In the genomic region with DNA sequence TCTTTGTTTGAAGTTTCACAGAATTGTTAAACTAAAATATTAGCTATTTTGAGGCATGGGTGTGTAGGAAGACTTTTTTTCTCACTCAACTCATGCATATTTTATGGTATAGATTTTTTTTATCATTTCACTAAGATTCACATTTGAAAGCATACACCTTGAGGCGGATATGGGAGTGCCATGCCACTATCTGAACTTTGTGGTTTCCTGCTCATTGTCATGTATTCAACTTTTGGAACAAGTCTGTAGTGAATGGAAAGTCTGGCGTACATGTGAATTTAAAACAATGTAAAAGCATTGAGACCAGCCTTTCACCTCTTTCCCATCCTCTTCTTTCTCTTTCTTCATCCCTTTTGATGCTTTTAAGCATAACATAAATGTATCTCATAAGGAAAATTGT, we compare ENCODE assay signal across 23 cellular contexts.
"Had no signal": no experiment of that assay in that cellular context is flagged by ENCODE, and none has a peak within 500 bp of the region (broad histone marks: within the 10 kb centered on the region; RNA-seq: fewer than 3 reads in every experiment).

No MANE protein-coding gene starts in this region.

- H3K27ac ChIP-seq: KMS-11, SJSA1, SK-N-MC had no signal

- H3K9me3 ChIP-seq: SJSA1 had no signal

- DNase-seq: Kasumi-1, MV-4-11, NCI-H1048, NCI-H1105, NCI-H1417, NCI-H1436 treated with DMSO at 0.1 percent for 48 hours, NCI-H1694, NCI-H187 treated with DMSO at 0.1 percent for 48 hours, NCI-H2029 treated with DMSO at 0.1 percent for 48 hours, NCI-H2171 treated with DMSO at 0.1 percent for 48 hours, NCI-H345, NCI-H446 treated with DMSO at 0.1 percent for 48 hours, NCI-H510A treated with DMSO at 0.1 percent for 48 hours, NCI-H526, NCI-H748 treated with DMSO at 0.1 percent for 48 hours, OCI-M1, Right ventricle myocardium superior, RPMI8226, SIG-M5 had no signal

- H3K9ac ChIP-seq: KMS-11 had no signal

- FAIRE-seq: RCC 7860 had no signal

- H3K4me2 ChIP-seq: KMS-11 had no signal

- H3K36me3 ChIP-seq: SJSA1 had no signal

- H3K4me1 ChIP-seq: SJSA1 had no signal

- H3K4me3 ChIP-seq: SJSA1, SK-N-MC had no signal
